Comparison of ENCODE assay signal across 18 cellular contexts in the genomic region with DNA sequence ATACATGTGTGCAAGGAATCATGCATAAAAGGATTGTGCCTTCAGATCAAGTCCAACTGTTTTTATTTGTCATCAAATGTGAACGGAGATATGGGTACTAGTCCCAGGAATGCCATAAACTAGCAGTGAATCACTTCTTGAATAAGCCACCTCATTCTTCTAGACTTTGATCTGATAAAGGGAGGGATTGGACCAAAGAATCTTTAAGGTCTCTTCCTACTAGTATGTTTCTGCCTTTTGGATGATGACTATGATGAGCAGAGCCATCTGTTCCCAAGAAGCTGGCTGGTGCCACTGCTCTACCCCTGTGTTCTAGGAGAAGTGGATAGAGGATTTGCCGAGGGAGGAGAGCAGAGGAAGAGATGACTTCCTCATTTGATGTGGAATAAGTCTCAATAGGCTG. TPM values are rescaled to one million over a fixed set of nuclear protein-coding genes. Genes with fewer than 3 reads are reported as not detected.
DNase-seq lines count a peak whose midpoint lies in the region; ATAC-seq and TF ChIP-seq lines count a peak whose summit lies in the region.
"Had no signal": no experiment of that assay in that cellular context is flagged by ENCODE, and none has a peak within 500 bp of the region (broad histone marks: within the 10 kb centered on the region; RNA-seq: fewer than 3 reads in every experiment).

No MANE protein-coding gene starts in this region.

- H3K36me3 ChIP-seq in mucosa of descending colon (ENCODE audit: low read depth) (no peaks in the 10 kb centered on the region), suprapubic skin (no peaks in the 10 kb centered on the region)
- H3K36me3 ChIP-seq: ascending aorta had no signal

- ATAC-seq in mucosa of descending colon (peak; percentile 52), HG02870 (IDR thresholded peaks at IDR 0.05; ENCODE audit: unreplicated experiment) (no peak)
- ATAC-seq: activated T-cell treated with anti-CD3 and anti-CD28 coated beads, Interleukin-2, amount 50 U/mL, for 72 hours; psoas muscle; stimulated activated naive B cell treated with anti-CD40 and anti-IgM and Interleukin-4, amounts not matched to agents 10 μg/mL and 1 μg/mL and 100 μg/mL, for 72 hours had no signal

- intact Hi-C loops in mucosa of descending colon (cut with DNase I, micrococcal nuclease), result no loop called here
- intact Hi-C loops in activated CD4-positive, alpha-beta memory T cell treated with anti-CD3 and anti-CD28 coated beads for 36 hours (cut with micrococcal nuclease), result no loop called here

- TF ChIP-seq CTCF in cardiac fibroblast (IDR thresholded peaks at IDR 0.05; ENCODE audit: low read depth, low read length), result no peak
- no peak for TF ChIP-seq CTCF in mucosa of descending colon (IDR thresholded peaks at IDR 0.05)
- TF ChIP-seq CTCF in coronary artery (IDR thresholded peaks at IDR 0.05), result no peak
- no peak for TF ChIP-seq CTCF in suprapubic skin (IDR thresholded peaks at IDR 0.05)

- TF ChIP-seq POLR2A in suprapubic skin (IDR thresholded peaks at IDR 0.05), result no peak

- no peaks in the 10 kb centered on the region for H3K4me1 Mint-ChIP-seq in activated CD4-positive, alpha-beta memory T cell treated with anti-CD3 and anti-CD28 coated beads for 36 hours (ENCODE audit: low read depth)
- H3K4me1 Mint-ChIP-seq: stimulated activated naive B cell treated with anti-CD40 and anti-IgM and Interleukin-4, amounts not matched to agents 10 μg/mL and 1 μg/mL and 100 μg/mL, for 72 hours had no signal

- no peaks in the 10 kb centered on the region for H3K36me3 Mint-ChIP-seq in activated CD4-positive, alpha-beta memory T cell treated with anti-CD3 and anti-CD28 coated beads for 36 hours
- H3K36me3 Mint-ChIP-seq: CD14-positive monocyte; stimulated activated naive B cell treated with anti-CD40 and anti-IgM and Interleukin-4, amounts not matched to agents 10 μg/mL and 1 μg/mL and 100 μg/mL, for 72 hours had no signal

- H3K4me3 ChIP-seq in cardiac fibroblast (replicated peaks in 1 of 2; ENCODE audit: low read depth in 2 of 2, low read length in 2 of 2), result no peak overlapping the region
- H3K4me3 ChIP-seq in mucosa of descending colon, result no peak overlapping the region
- no peak overlapping the region for H3K4me3 ChIP-seq in coronary artery
- H3K4me3 ChIP-seq in suprapubic skin, result no peak overlapping the region
- H3K4me3 ChIP-seq: ascending aorta, psoas muscle, SK-N-MC had no signal

- no peaks in the 10 kb centered on the region for H3K9me3 ChIP-seq in mucosa of descending colon
- no peaks in the 10 kb centered on the region for H3K9me3 ChIP-seq in suprapubic skin
- H3K9me3 ChIP-seq: ascending aorta, psoas muscle had no signal

- H3K4me1 ChIP-seq in mucosa of descending colon (ENCODE audit: low read depth), result no peaks in the 10 kb centered on the region
- H3K4me1 ChIP-seq in suprapubic skin, result peaks cover 3% of the 10 kb centered on the region
- H3K4me1 ChIP-seq: psoas muscle had no signal

- no peak overlapping the region for H3K4me3 Mint-ChIP-seq in activated CD4-positive, alpha-beta memory T cell treated with anti-CD3 and anti-CD28 coated beads for 36 hours
- H3K4me3 Mint-ChIP-seq: activated T-cell treated with anti-CD3 and anti-CD28 coated beads, Interleukin-2, amount 50 U/mL, for 72 hours; CD14-positive monocyte; stimulated activated naive B cell treated with anti-CD40 and anti-IgM and Interleukin-4, amounts not matched to agents 10 μg/mL and 1 μg/mL and 100 μg/mL, for 72 hours had no signal

- WGBS in suprapubic skin, result 60% methylated on average over 2 of the region's 2 CpGs

- no peaks in the 10 kb centered on the region for H3K9me3 Mint-ChIP-seq in activated CD4-positive, alpha-beta memory T cell treated with anti-CD3 and anti-CD28 coated beads for 36 hours
- H3K9me3 Mint-ChIP-seq: activated T-cell treated with anti-CD3 and anti-CD28 coated beads, Interleukin-2, amount 50 U/mL, for 72 hours; CD14-positive monocyte; stimulated activated naive B cell treated with anti-CD40 and anti-IgM and Interleukin-4, amounts not matched to agents 10 μg/mL and 1 μg/mL and 100 μg/mL, for 72 hours had no signal

- DNase-seq in Daoy (ENCODE audit: low read depth) (peak; percentile 53), OCI-M1 (lab: John Stamatoyannopoulos, UW) (peak; percentile 32), cardiac fibroblast (ENCODE audit: low read depth in 2 of 2) (peak; percentile 34 to 81), mucosa of descending colon (no peak), coronary artery (ENCODE audit: low spot score) (no peak), suprapubic skin (ENCODE audit: low spot score in 2 of 2) (no peak)
- no peak for DNase-seq in activated CD4-positive, alpha-beta memory T cell treated with anti-CD3 and anti-CD28 coated beads for 36 hours
- DNase-seq: activated CD4-positive, CD25-positive, alpha-beta regulatory T cell treated with anti-CD3 and anti-CD28 coated beads, Interleukin-2, amount 50 U/mL, for 72 hours; activated T-cell treated with anti-CD3 and anti-CD28 coated beads, Interleukin-2, amount 50 U/mL, for 72 hours; NCI-H146; NCI-H69; psoas muscle; stimulated activated CD4-positive, alpha-beta T cell treated with anti-CD3 and anti-CD28 coated beads, Interleukin-4, amount 100 ng/mL, for 1 hour; stimulated activated naive B cell treated with anti-CD40 and anti-IgM and Interleukin-4, amounts not matched to agents 10 μg/mL and 1 μg/mL and 100 μg/mL, for 72 hours had no signal

- POLR2A ChIA-PET in activated CD4-positive, alpha-beta memory T cell treated with anti-CD3 and anti-CD28 coated beads for 36 hours (lab: Charles Lee), result no interaction called here

- no peak overlapping the region for H3K27ac Mint-ChIP-seq in activated CD4-positive, alpha-beta memory T cell treated with anti-CD3 and anti-CD28 coated beads for 36 hours
- H3K27ac Mint-ChIP-seq: CD14-positive monocyte; stimulated activated naive B cell treated with anti-CD40 and anti-IgM and Interleukin-4, amounts not matched to agents 10 μg/mL and 1 μg/mL and 100 μg/mL, for 72 hours had no signal

- H3K27me3 ChIP-seq in suprapubic skin, result no peaks in the 10 kb centered on the region
- H3K27me3 ChIP-seq: ascending aorta had no signal

- CTCF ChIA-PET in activated CD4-positive, alpha-beta memory T cell treated with anti-CD3 and anti-CD28 coated beads for 36 hours (lab: Charles Lee), result no interaction called here

- no peak overlapping the region for H3K27ac ChIP-seq in coronary artery
- no peak overlapping the region for H3K27ac ChIP-seq in suprapubic skin
- H3K27ac ChIP-seq: ascending aorta, psoas muscle, SK-N-MC had no signal

- H3K27me3 Mint-ChIP-seq in activated CD4-positive, alpha-beta memory T cell treated with anti-CD3 and anti-CD28 coated beads for 36 hours, result peaks cover 5% of the 10 kb centered on the region

- no peak for TF ChIP-seq EP300 in suprapubic skin (IDR thresholded peaks at IDR 0.05)

RNA-seq across cellular contexts. Expression of a gene that starts 28.8 kb away (rescaled TPM):
- 16.0 and 19.6 TPM in 2 replicates for total RNA-seq in Daoy (2014; rRNA removed; shearing (Covaris generic))
- 10 to 100 TPM; 42.1 to 74.7 (median 64.9) TPM for total RNA-seq in mucosa of descending colon
- total RNA-seq in activated CD4-positive, alpha-beta memory T cell treated with anti-CD3 and anti-CD28 coated beads for 36 hours, result 1 to 10 TPM; 3.8 to 4.1 TPM
- total RNA-seq in suprapubic skin, result 10 to 100 TPM; 23.4 to 97.8 (median 27.2) TPM

Comparison
In these comparisons a context has a peak if more than half of its experiments do, and no peak if none do; other contexts are left out.
1. DNase-seq: peak in Daoy (single experiment), OCI-M1 (single experiment) and cardiac fibroblast (2 of 2); none in mucosa of descending colon (0 of 3), coronary artery (single experiment), activated CD4-positive, alpha-beta memory T cell treated with anti-CD3 and anti-CD28 coated beads for 36 hours (single experiment) and suprapubic skin (0 of 2).